In the genomic region with DNA sequence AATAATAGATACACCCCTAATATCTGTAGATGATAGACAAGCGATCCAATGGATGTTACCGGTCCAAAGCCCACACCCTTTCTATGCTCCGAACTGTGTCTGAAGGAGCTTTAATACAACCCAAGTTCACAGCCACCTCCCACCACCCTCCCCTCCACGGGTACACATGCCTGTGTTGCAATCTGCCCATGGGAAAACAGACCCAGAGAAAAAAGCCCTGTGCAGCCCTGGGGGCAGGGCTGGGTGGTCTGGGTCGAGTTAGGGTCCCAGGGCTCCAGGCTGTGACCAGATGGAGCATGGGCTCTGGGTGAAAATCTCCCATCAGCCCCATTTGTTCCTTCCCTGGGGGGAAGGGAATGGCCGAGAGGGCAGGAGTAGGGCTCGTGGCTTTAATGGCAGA, we compare ENCODE assay signal across 34 cellular contexts.
"Had no signal": no experiment of that assay in that cellular context is flagged by ENCODE, and none has a peak within 500 bp of the region (broad histone marks: within the 10 kb centered on the region; RNA-seq: fewer than 3 reads in every experiment).

No MANE protein-coding gene starts in this region.

- H3K27me3 ChIP-seq: adrenal gland, ascending aorta, body of pancreas, brain microvascular endothelial cell, breast epithelium, cardiac muscle cell had no signal

- H3K4me3 ChIP-seq: adrenal gland, ascending aorta, body of pancreas, breast epithelium, cardiac muscle cell had no signal

- ATAC-seq: activated naive CD4-positive, alpha-beta T cell treated with anti-CD3 and anti-CD28 coated beads, Interleukin-2, amount 50 U/mL, for 72 hours; activated T-cell treated with anti-CD3 and anti-CD28 coated beads, Interleukin-2, amount 50 U/mL, for 4 hours; activated T-helper 17 cell treated with anti-CD3 and anti-CD28 coated beads, Interleukin-2, amount 50 U/mL, for 72 hours; body of pancreas had no signal

- H3K27ac ChIP-seq: adrenal gland, ascending aorta, body of pancreas, brain microvascular endothelial cell, breast epithelium, cardiac muscle cell had no signal

- H3K4me1 ChIP-seq: adrenal gland, ascending aorta, breast epithelium had no signal

- FAIRE-seq: astrocyte, bronchial epithelial cell had no signal

- H3K9me3 ChIP-seq: adrenal gland, ascending aorta, body of pancreas, breast epithelium had no signal

- H3K36me3 ChIP-seq: adrenal gland, ascending aorta, brain microvascular endothelial cell, breast epithelium, cardiac muscle cell had no signal

- DNase-seq: activated effector memory CD4-positive, alpha-beta T cell treated with anti-CD3 and anti-CD28 coated beads, Interleukin-2, amount 50 U/mL, for 16 hours; activated effector memory CD4-positive, alpha-beta T cell treated with Interleukin-2 at 50 U/mL for 16 hours; activated gamma-delta T cell; activated gamma-delta T cell treated with Interleukin-2 at 50 U/mL for 16 hours; activated naive CD4-positive, alpha-beta T cell; activated naive CD4-positive, alpha-beta T cell treated with anti-CD3 and anti-CD28 coated beads for 36 hours; activated naive CD4-positive, alpha-beta T cell treated with anti-CD3 and anti-CD28 coated beads, Interleukin-2, amount 10 ng/mL, durations not matched to agents 7 days and 5 days; activated naive CD4-positive, alpha-beta T cell treated with anti-CD3 and anti-CD28 coated beads, Interleukin-2, amount 50 U/mL, for 16 hours; activated naive CD4-positive, alpha-beta T cell treated with Interleukin-2 at 50 U/mL for 16 hours; activated naive CD8-positive, alpha-beta T cell treated with anti-CD3 and anti-CD28 coated beads for 36 hours; activated naive CD8-positive, alpha-beta T cell treated with anti-CD3 and anti-CD28 coated beads, Interleukin-2, amount 10 ng/mL, durations not matched to agents 7 days and 5 days; activated naive CD8-positive, alpha-beta T cell treated with anti-CD3 and anti-CD28 coated beads, Interleukin-2, amount 50 U/mL, for 24 hours; activated T-cell treated with anti-CD3 and anti-CD28 coated beads, Interleukin-2, amount 50 U/mL, for 1 hour; activated T-cell treated with anti-CD3 and anti-CD28 coated beads, Interleukin-2, amount 50 U/mL, for 24 hours; activated T-cell treated with anti-CD3 and anti-CD28 coated beads, Interleukin-2, amount 50 U/mL, for 4 hours; activated T-cell treated with anti-CD3 and anti-CD28 coated beads, Interleukin-2, amount 50 U/mL, for 48 hours; activated T-cell treated with anti-CD3 and anti-CD28 coated beads, Interleukin-2, amount 50 U/mL, for 72 hours; adrenal gland; amniotic stem cell; amygdala; anterior cingulate cortex; aorta; body of pancreas; brain microvascular endothelial cell; caudate nucleus; central memory CD4-positive, alpha-beta T cell; cerebellar nuclear complex had no signal
